Comparison of ENCODE assay signal across 8 cellular contexts in the genomic region with DNA sequence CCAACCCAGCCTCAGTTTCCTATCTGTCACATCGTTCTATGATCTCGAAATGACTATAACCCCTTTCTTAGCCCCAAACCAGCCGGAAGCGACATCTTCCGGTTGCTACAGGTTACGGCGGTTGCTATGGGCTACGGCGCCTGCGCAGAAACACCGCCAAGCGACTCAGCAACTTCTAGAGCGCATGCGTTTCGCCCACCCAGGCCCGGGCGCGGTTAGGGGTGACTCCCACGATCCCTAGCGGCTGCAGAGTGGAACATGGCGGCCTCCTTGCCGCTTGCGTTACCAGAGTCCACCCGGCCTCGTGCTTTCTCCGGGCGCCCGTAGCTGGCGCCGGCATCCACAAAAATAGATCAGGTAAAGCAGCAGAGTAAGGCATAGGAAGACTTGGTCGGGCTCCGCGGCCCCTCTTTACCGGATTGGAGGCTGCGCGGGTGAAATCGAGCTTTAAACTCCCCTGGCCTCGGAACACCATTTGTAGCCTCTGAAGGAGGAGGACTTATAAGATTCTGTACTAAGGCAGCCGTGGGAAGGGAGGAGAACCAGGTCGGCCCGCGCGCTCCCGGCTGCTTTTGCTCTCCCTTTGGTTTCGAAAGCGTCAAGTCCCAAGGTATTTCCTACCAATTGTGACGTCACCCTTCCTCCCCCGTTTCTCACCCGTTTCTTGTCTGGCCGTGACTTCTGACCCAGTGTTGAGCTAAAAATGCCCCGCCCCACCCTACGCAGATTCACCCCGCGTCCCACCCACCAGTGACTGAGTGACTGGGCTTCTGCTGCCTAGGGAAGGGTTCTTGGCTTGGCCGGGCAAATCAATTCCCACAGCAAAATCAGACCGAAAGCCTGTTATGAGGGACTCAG. TPM values are rescaled to one million over a fixed set of nuclear protein-coding genes. Genes with fewer than 3 reads are reported as not detected.
DNase-seq lines count a peak whose midpoint lies in the region; ATAC-seq and TF ChIP-seq lines count a peak whose summit lies in the region.

No MANE protein-coding gene starts in this region.

- peak overlapping the region; percentile 96 for H3K4me3 ChIP-seq in coronary artery

- TF ChIP-seq CTCF in coronary artery (IDR thresholded peaks at IDR 0.05): no peak

- peak; percentile 67 to 97 (median 92) for DNase-seq in C1 segment of cervical spinal cord (lab: John Stamatoyannopoulos, UW)
- peak; percentile 83 for DNase-seq in NCI-H524 treated with DMSO at 0.1 percent for 48 hours (lab: John Stamatoyannopoulos, UW)
- peak; percentile 99 for DNase-seq in activated CD4-positive, alpha-beta T cell treated with anti-CD3 and anti-CD28 coated beads for 48 hours
- DNase-seq in coronary artery (ENCODE audit: low spot score): peak; percentile 98
- DNase-seq in left colon: peak; percentile 97 to 98
- DNase-seq in stimulated activated CD4-positive, alpha-beta T cell treated with anti-CD3 and anti-CD28 coated beads, Interleukin-1b, Interleukin-23, amount 100 ng/mL, for 4 hours (ENCODE audit: low read depth in 2 of 2): peak; percentile 98 to 99

- peak overlapping the region; percentile 97 to 99 for H3K27ac ChIP-seq in coronary artery

- ATAC-seq in GM19324 (IDR thresholded peaks at IDR 0.05; ENCODE audit: low FRiP score, unreplicated experiment) (peak; percentile 85), HG03457 (IDR thresholded peaks at IDR 0.05; ENCODE audit: unreplicated experiment) (peak; percentile 75), left colon (peak; percentile 48)

- intact Hi-C loops in left colon (cut with DNase I, micrococcal nuclease): loop anchor here in 1 of 2 donors (5.0 kb wide), 1 partner anchor 67 kb away; the partner anchor contains the start of gene FKBP1A

RNA-seq across cellular contexts. Expression of gene SDCBP2, which starts 3.5 kb away (rescaled TPM):
- total RNA-seq in left colon: 100 to 1,000 TPM; 262 to 489 TPM

RNA-seq across cellular contexts. Expression of gene SNPH, which starts 59.3 kb away (rescaled TPM):
- total RNA-seq in left colon: 1 to 10 TPM; 1.4 to 2.4 TPM

Comparison
In these comparisons a context has a peak if more than half of its experiments do, and no peak if none do; other contexts are left out.
1. Peak in every context shown above with its lines: DNase-seq, ATAC-seq, H3K4me3 ChIP-seq and H3K27ac ChIP-seq.